Comparison of ENCODE assay signal across 6 cellular contexts in genomic region chr2:111551405-111551804, GRCh38.
A peak's percentile ranks its signal among the peaks of the same experiment; 100 is the strongest.
DNase-seq lines count a peak whose midpoint lies in the region; ATAC-seq, FAIRE-seq and TF ChIP-seq lines count a peak whose summit lies in the region.
"Not testable (repeated sequence)": the region's sequence is repeated elsewhere in the genome, so short reads cannot be mapped to it uniquely, and the experiment has no call there.

No MANE protein-coding gene starts in this region.

- not testable (repeated sequence) for TF ChIP-seq POLR2A in K562 (conservative IDR thresholded peaks at IDR 0.05); right lobe of liver (IDR thresholded peaks at IDR 0.05)

- not testable (repeated sequence) for H3K27ac ChIP-seq in RWPE2 (ENCODE audit: poor library complexity, severe bottlenecking); K562 (ENCODE audit: extremely low read depth, low read depth, low read length); right lobe of liver; upper lobe of right lung

- H3K9me3 ChIP-seq in RWPE2 (ENCODE audit: severe bottlenecking); K562 (replicated peaks; ENCODE audit: control insufficient read depth, insufficient read depth, low read depth, low read length); right lobe of liver; upper lobe of right lung: not testable (repeated sequence)

- WGBS in K562 (ENCODE audit: insufficient coverage, low coverage, missing lambda C conversion rate) = 0% methylated on average over 1 of the region's 2 CpGs
- WGBS in right lobe of liver (ENCODE audit: insufficient coverage, low coverage, low lambda C conversion rate, missing lambda C conversion rate) = 29% methylated on average over 1 of the region's 2 CpGs

- BruUV-seq in K562 (replicated peaks; lab: Mats Ljungman, UMichigan) = not testable (repeated sequence)

- POLR2A ChIA-PET in K562 (lab: Yijun Ruan, JAX) = not testable (repeated sequence)

- in situ Hi-C loops in K562 (cut with MboI) = not testable (repeated sequence)

- TF ChIP-seq RAD21 in K562 (CRISPR knock-in tag; conservative IDR thresholded peaks at IDR 0.05 in 1 of 2, IDR thresholded peaks at IDR 0.05 in 1 of 2) = not testable (repeated sequence)

- H3K27me3 ChIP-seq in RWPE2 (ENCODE audit: insufficient read depth, poor library complexity, severe bottlenecking); K562 (ENCODE audit: control insufficient read depth in 2 of 2, insufficient read depth in 2 of 2, low read length in 2 of 2); right lobe of liver; upper lobe of right lung: not testable (repeated sequence)

- not testable (repeated sequence) for H3K4me1 ChIP-seq in RWPE2 (ENCODE audit: insufficient read depth, poor library complexity, severe bottlenecking); K562 (replicated peaks in 1 of 2; ENCODE audit: control insufficient read depth in 2 of 2, insufficient read depth in 2 of 2, low read length in 2 of 2); right lobe of liver; upper lobe of right lung

- peak; percentile 33; the same call in 1 of the 3 replicates for ATAC-seq in RWPE2 (ENCODE audit: low read depth)
- ATAC-seq in K562 = not testable (repeated sequence)
- ATAC-seq in left lobe of liver = peak; percentile 23
- peak in 3 of 4 donors; percentile 31 to 80 (median 41) for ATAC-seq in right lobe of liver
- peak; percentile 67 for ATAC-seq in upper lobe of right lung

- not testable (repeated sequence) for H4K20me1 ChIP-seq in K562 (replicated peaks; ENCODE audit: control insufficient read depth, insufficient read depth, low read length)

- FAIRE-seq in HTR-8/SVneo (lab: Jason Lieb, UNC) = peak; percentile 66
- FAIRE-seq in K562 (lab: Jason Lieb, UNC) = peak; percentile 51

- not testable (repeated sequence) for H2AFZ ChIP-seq in K562 (ENCODE audit: low read depth, low read length)

- H3K9me1 ChIP-seq in K562 (ENCODE audit: control insufficient read depth, insufficient read depth, low read length) = not testable (repeated sequence)

- H3K79me2 ChIP-seq in K562 (ENCODE audit: control insufficient read depth, insufficient read depth, low read length) = not testable (repeated sequence)

- H3K9ac ChIP-seq in K562 (ENCODE audit: insufficient read depth in 1 of 2, low read depth in 2 of 2, low read length in 2 of 2) = not testable (repeated sequence)

- not testable (repeated sequence) for TF ChIP-seq CTCF in RWPE2 (IDR thresholded peaks at IDR 0.05; ENCODE audit: poor library complexity, severe bottlenecking); K562 (IDR thresholded peaks at IDR 0.05 in 2 of 3, conservative IDR thresholded peaks at IDR 0.05 in 1 of 3; ENCODE audit: insufficient read depth in 2 of 3, low read depth in 1 of 3, low read length in 3 of 3); right lobe of liver (IDR thresholded peaks at IDR 0.05); upper lobe of right lung (IDR thresholded peaks at IDR 0.05)

- not testable (repeated sequence) for TF ChIP-seq EP300 in K562 (IDR thresholded peaks at IDR 0.05; ENCODE audit: low read length)

- H3K4me3 ChIP-seq in RWPE2 (ENCODE audit: severe bottlenecking); K562; right lobe of liver; upper lobe of right lung: not testable (repeated sequence)

- not testable (repeated sequence) for DNase-seq in HTR-8/SVneo (ENCODE audit: insufficient read length, low spot score); RWPE2 (ENCODE audit: low spot score); K562 (ENCODE audit: extremely low read depth in 1 of 4, low spot score in 3 of 4); left lobe of liver (ENCODE audit: low spot score); right lobe of liver; upper lobe of right lung

- intact Hi-C loops in K562 (cut with micrococcal nuclease); right lobe of liver (cut with DNase I); upper lobe of right lung (cut with DNase I): not testable (repeated sequence)

- not testable (repeated sequence) for H3K36me3 ChIP-seq in RWPE2 (ENCODE audit: low read depth); K562 (ENCODE audit: control insufficient read depth, insufficient read depth, low read length); right lobe of liver; upper lobe of right lung

- H3K4me2 ChIP-seq in K562 (ENCODE audit: insufficient read depth, low read length) = not testable (repeated sequence)

- CTCF ChIA-PET in K562 (lab: Yijun Ruan, JAX; ENCODE audit: low intra/inter-chr PET ratio) = not testable (repeated sequence)
